In the genomic region with DNA sequence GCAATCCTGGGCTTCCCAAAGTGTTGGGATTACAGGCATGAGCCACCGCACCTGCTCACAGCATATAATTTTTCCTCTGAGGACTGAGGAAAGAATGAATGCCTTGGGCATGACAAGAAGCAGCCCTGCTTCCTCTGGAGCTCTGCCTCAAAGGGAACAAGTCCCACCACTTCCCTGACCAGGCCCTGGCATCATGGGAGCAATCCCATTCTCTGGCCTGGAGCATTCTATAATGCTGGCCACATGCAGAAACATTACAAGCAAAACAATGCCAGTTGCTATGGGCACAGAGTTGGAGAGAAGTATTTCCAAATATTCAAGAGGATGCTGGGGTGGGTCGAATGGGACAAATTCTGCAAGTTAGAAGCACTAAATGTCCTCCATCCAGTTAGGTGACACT, we compare ENCODE assay signal across 35 cellular contexts. TPM values are rescaled to one million over a fixed set of nuclear protein-coding genes. Genes with fewer than 3 reads are reported as not detected.
DNase-seq lines count a peak whose midpoint lies in the region; ATAC-seq lines count a peak whose summit lies in the region.
"Had no signal": no experiment of that assay in that cellular context is flagged by ENCODE, and none has a peak within 500 bp of the region (broad histone marks: within the 10 kb centered on the region; RNA-seq: fewer than 3 reads in every experiment).

No MANE protein-coding gene starts in this region.

- peaks cover 62% of the 10 kb centered on the region for H3K4me1 Mint-ChIP-seq in activated CD4-positive, alpha-beta T cell treated with anti-CD3 and anti-CD28 coated beads, Interleukin-2, amount 10 ng/mL, durations not matched to agents 7 days and 5 days
- peaks cover 26 to 86% (median 40%) of the 10 kb centered on the region in 4 donors for H3K4me1 Mint-ChIP-seq in CD4-positive, CD25-positive, alpha-beta regulatory T cell
- H3K4me1 Mint-ChIP-seq in activated T-helper 1 cell treated with anti-CD3 and anti-CD28 coated beads, Interleukin-12 subunit alpha, Interleukin-12 subunit beta, Interleukin-2, Interleukin-4 antibody, amounts not matched to agents 30 ng/mL and 10 ng/mL and 1 ng/mL, durations not matched to agents 14 hours and 24 hours and 36 hours (ENCODE audit: low read depth), result peaks cover 48% of the 10 kb centered on the region
- H3K4me1 Mint-ChIP-seq in naive thymus-derived CD8-positive, alpha-beta T cell, result peaks cover 19 to 85% (median 80%) of the 10 kb centered on the region in 4 donors
- H3K4me1 Mint-ChIP-seq: GM23338 had no signal

- DNase-seq in activated CD4-positive, alpha-beta T cell treated with anti-CD3 and anti-CD28 coated beads, Interleukin-2, amount 10 ng/mL, durations not matched to agents 7 days and 5 days, result no peak
- no peak for DNase-seq in activated CD4-positive, alpha-beta T cell treated with anti-CD3 and anti-CD28 coated beads, Interleukin-2, amount 50 U/mL, for 48 hours
- no peak for DNase-seq in CD4-positive, CD25-positive, alpha-beta regulatory T cell
- no peak for DNase-seq in activated T-helper 1 cell treated with anti-CD3 and anti-CD28 coated beads, Interleukin-12 subunit alpha, Interleukin-12 subunit beta, Interleukin-2, Interleukin-4 antibody, amounts not matched to agents 30 ng/mL and 10 ng/mL and 1 ng/mL, durations not matched to agents 14 hours and 24 hours and 36 hours (ENCODE audit: low spot score)
- DNase-seq in naive thymus-derived CD8-positive, alpha-beta T cell, result no peak
- no peak for DNase-seq in iPS-NIHi7 (ENCODE audit: extremely low spot score)
- DNase-seq: activated CD4-positive, CD25-positive, alpha-beta regulatory T cell; AML-193; amniotic stem cell; brain microvascular endothelial cell; Caco-2; colonic mucosa; endodermal cell; foreskin keratinocyte; heart left ventricle; left cardiac atrium; NCI-H1436; NCI-H345; NCI-H748 treated with DMSO at 0.1 percent for 48 hours; stimulated activated CD4-positive, alpha-beta T cell treated with anti-CD3 and anti-CD28 coated beads, Interleukin-15, amount 100 ng/mL, for 24 hours; stimulated activated naive CD4-positive, alpha-beta T cell treated with Interleukin-2 at 50 U/mL for 16 hours; T-helper 1 cell; tibial artery had no signal

- H3K4me1 ChIP-seq in CD4-positive, CD25-positive, alpha-beta regulatory T cell (ENCODE audit: control insufficient read depth, insufficient read depth, low read length, poor library complexity, severe bottlenecking), result peaks cover 23% of the 10 kb centered on the region
- H3K4me1 ChIP-seq: Caco-2, colonic mucosa, foreskin keratinocyte, prostate gland, SJSA1 had no signal

- no peak overlapping the region for H3K27ac ChIP-seq in CD4-positive, CD25-positive, alpha-beta regulatory T cell (ENCODE audit: insufficient read depth, low read length, poor library complexity, severe bottlenecking)
- H3K27ac ChIP-seq: brain microvascular endothelial cell, colonic mucosa, esophagus muscularis mucosa, foreskin keratinocyte, heart left ventricle, KMS-11, prostate gland, SJSA1, tibial artery had no signal

- H3K4me3 Mint-ChIP-seq in activated CD4-positive, alpha-beta T cell treated with anti-CD3 and anti-CD28 coated beads, Interleukin-2, amount 10 ng/mL, durations not matched to agents 7 days and 5 days, result no peak overlapping the region
- H3K4me3 Mint-ChIP-seq in CD4-positive, CD25-positive, alpha-beta regulatory T cell, result peak overlapping the region in 2 of 4 donors; percentile 33 to 53
- H3K4me3 Mint-ChIP-seq in activated T-helper 1 cell treated with anti-CD3 and anti-CD28 coated beads, Interleukin-12 subunit alpha, Interleukin-12 subunit beta, Interleukin-2, Interleukin-4 antibody, amounts not matched to agents 30 ng/mL and 10 ng/mL and 1 ng/mL, durations not matched to agents 14 hours and 24 hours and 36 hours, result no peak overlapping the region
- peak overlapping the region in 7 of 10 donors; percentile 34 to 75 (median 52) for H3K4me3 Mint-ChIP-seq in naive thymus-derived CD8-positive, alpha-beta T cell
- H3K4me3 Mint-ChIP-seq: endodermal cell, GM23338, HFFc6 had no signal

- no peak for ATAC-seq in CD4-positive, CD25-positive, alpha-beta regulatory T cell (ENCODE audit: low read depth in 2 of 2)
- no peak for ATAC-seq in naive thymus-derived CD8-positive, alpha-beta T cell
- ATAC-seq in HG02763 (IDR thresholded peaks at IDR 0.05; ENCODE audit: unreplicated experiment), result no peak
- no peak for ATAC-seq in HG03457 (IDR thresholded peaks at IDR 0.05; ENCODE audit: unreplicated experiment)
- ATAC-seq: foreskin keratinocyte, GM23338, heart left ventricle, left cardiac atrium, sciatic nerve had no signal

- no peaks in the 10 kb centered on the region for H3K27me3 Mint-ChIP-seq in activated CD4-positive, alpha-beta T cell treated with anti-CD3 and anti-CD28 coated beads, Interleukin-2, amount 10 ng/mL, durations not matched to agents 7 days and 5 days
- H3K27me3 Mint-ChIP-seq in CD4-positive, CD25-positive, alpha-beta regulatory T cell, result no peaks in the 10 kb centered on the region
- no peaks in the 10 kb centered on the region for H3K27me3 Mint-ChIP-seq in activated T-helper 1 cell treated with anti-CD3 and anti-CD28 coated beads, Interleukin-12 subunit alpha, Interleukin-12 subunit beta, Interleukin-2, Interleukin-4 antibody, amounts not matched to agents 30 ng/mL and 10 ng/mL and 1 ng/mL, durations not matched to agents 14 hours and 24 hours and 36 hours (ENCODE audit: insufficient read depth)
- H3K27me3 Mint-ChIP-seq in naive thymus-derived CD8-positive, alpha-beta T cell, result no peaks in the 10 kb centered on the region

- POLR2A ChIA-PET in activated CD4-positive, alpha-beta T cell treated with anti-CD3 and anti-CD28 coated beads, Interleukin-2, amount 10 ng/mL, durations not matched to agents 7 days and 5 days (lab: Charles Lee), result no interaction called here
- POLR2A ChIA-PET in naive thymus-derived CD8-positive, alpha-beta T cell (lab: Charles Lee), result interaction anchor here (0.6 to 1.6 kb wide), 5 partner anchors 10 to 279 kb away, joined by 3 to 8 read pairs (median 4); no protein-coding TSS in a partner anchor

- H3K4me3 ChIP-seq in CD4-positive, CD25-positive, alpha-beta regulatory T cell (ENCODE audit: low read depth, low read length), result no peak overlapping the region
- H3K4me3 ChIP-seq: colonic mucosa, esophagus muscularis mucosa, GM23338, heart left ventricle, prostate gland, SJSA1, tibial artery had no signal

- H3K9me3 ChIP-seq in CD4-positive, CD25-positive, alpha-beta regulatory T cell (ENCODE audit: control insufficient read depth in 2 of 2, low read length in 2 of 2), result no peaks in the 10 kb centered on the region
- H3K9me3 ChIP-seq: Caco-2, colonic mucosa, esophagus muscularis mucosa, heart left ventricle, prostate gland, SJSA1, tibial artery had no signal

- peaks cover 84% of the 10 kb centered on the region for H3K36me3 ChIP-seq in CD4-positive, CD25-positive, alpha-beta regulatory T cell (ENCODE audit: control insufficient read depth, insufficient read depth, low read length)
- H3K36me3 ChIP-seq: brain microvascular endothelial cell, colonic mucosa, SJSA1 had no signal

- peaks cover 88% of the 10 kb centered on the region for H3K36me3 Mint-ChIP-seq in activated CD4-positive, alpha-beta T cell treated with anti-CD3 and anti-CD28 coated beads, Interleukin-2, amount 10 ng/mL, durations not matched to agents 7 days and 5 days (ENCODE audit: low read depth)
- peaks cover 67% of the 10 kb centered on the region for H3K36me3 Mint-ChIP-seq in CD4-positive, CD25-positive, alpha-beta regulatory T cell
- peaks cover 56% of the 10 kb centered on the region for H3K36me3 Mint-ChIP-seq in activated T-helper 1 cell treated with anti-CD3 and anti-CD28 coated beads, Interleukin-12 subunit alpha, Interleukin-12 subunit beta, Interleukin-2, Interleukin-4 antibody, amounts not matched to agents 30 ng/mL and 10 ng/mL and 1 ng/mL, durations not matched to agents 14 hours and 24 hours and 36 hours (ENCODE audit: low read depth)
- H3K36me3 Mint-ChIP-seq in naive thymus-derived CD8-positive, alpha-beta T cell, result peaks cover 12 to 96% (median 46%) of the 10 kb centered on the region in 3 donors

- peaks cover 7% of the 10 kb centered on the region for H3K9me3 Mint-ChIP-seq in activated CD4-positive, alpha-beta T cell treated with anti-CD3 and anti-CD28 coated beads, Interleukin-2, amount 10 ng/mL, durations not matched to agents 7 days and 5 days
- H3K9me3 Mint-ChIP-seq in CD4-positive, CD25-positive, alpha-beta regulatory T cell, result peaks cover 0 to 1% (median 0%) of the 10 kb centered on the region in 7 donors
- no peaks in the 10 kb centered on the region for H3K9me3 Mint-ChIP-seq in activated T-helper 1 cell treated with anti-CD3 and anti-CD28 coated beads, Interleukin-12 subunit alpha, Interleukin-12 subunit beta, Interleukin-2, Interleukin-4 antibody, amounts not matched to agents 30 ng/mL and 10 ng/mL and 1 ng/mL, durations not matched to agents 14 hours and 24 hours and 36 hours
- H3K9me3 Mint-ChIP-seq in naive thymus-derived CD8-positive, alpha-beta T cell, result no peaks in the 10 kb centered on the region
- H3K9me3 Mint-ChIP-seq: activated T-helper 2 cell treated with anti-CD3 and anti-CD28 coated beads, Interferon-gamma antibody, Interleukin-2, Interleukin-4, amounts not matched to agents 10 μg/mL and 5 μg/mL and 100 μg/mL, durations not matched to agents 14 hours and 24 hours and 36 hours; endodermal cell; GM23338; HFFc6 had no signal

- peak overlapping the region; percentile 62 for H3K27ac Mint-ChIP-seq in activated CD4-positive, alpha-beta T cell treated with anti-CD3 and anti-CD28 coated beads, Interleukin-2, amount 10 ng/mL, durations not matched to agents 7 days and 5 days
- H3K27ac Mint-ChIP-seq in CD4-positive, CD25-positive, alpha-beta regulatory T cell, result peak overlapping the region in 2 of 3 donors; percentile 70 to 86
- peak overlapping the region; percentile 4 for H3K27ac Mint-ChIP-seq in activated T-helper 1 cell treated with anti-CD3 and anti-CD28 coated beads, Interleukin-12 subunit alpha, Interleukin-12 subunit beta, Interleukin-2, Interleukin-4 antibody, amounts not matched to agents 30 ng/mL and 10 ng/mL and 1 ng/mL, durations not matched to agents 14 hours and 24 hours and 36 hours
- H3K27ac Mint-ChIP-seq in naive thymus-derived CD8-positive, alpha-beta T cell, result peak overlapping the region; percentile 60 to 94 (median 86)
- H3K27ac Mint-ChIP-seq: activated T-helper 2 cell treated with anti-CD3 and anti-CD28 coated beads, Interferon-gamma antibody, Interleukin-2, Interleukin-4, amounts not matched to agents 10 μg/mL and 5 μg/mL and 100 μg/mL, durations not matched to agents 14 hours and 24 hours and 36 hours; endodermal cell; GM23338; HFFc6 had no signal

- no peaks in the 10 kb centered on the region for H3K27me3 ChIP-seq in CD4-positive, CD25-positive, alpha-beta regulatory T cell (ENCODE audit: control insufficient read depth, insufficient read depth, low read length)
- H3K27me3 ChIP-seq: brain microvascular endothelial cell, colonic mucosa, esophagus muscularis mucosa, heart left ventricle, SJSA1, tibial artery had no signal

- intact Hi-C loops in activated T-helper 1 cell treated with anti-CD3 and anti-CD28 coated beads, Interleukin-12 subunit alpha, Interleukin-12 subunit beta, Interleukin-2, Interleukin-4 antibody, amounts not matched to agents 30 ng/mL and 10 ng/mL and 1 ng/mL, durations not matched to agents 14 hours and 24 hours and 36 hours (cut with micrococcal nuclease), result no loop called here

- CTCF ChIA-PET in activated CD4-positive, alpha-beta T cell treated with anti-CD3 and anti-CD28 coated beads, Interleukin-2, amount 10 ng/mL, durations not matched to agents 7 days and 5 days (lab: Charles Lee), result no interaction called here

RNA-seq across cellular contexts. Expression of a gene that starts 41.5 kb away (rescaled TPM):
- total RNA-seq in activated CD4-positive, alpha-beta T cell treated with anti-CD3 and anti-CD28 coated beads, Interleukin-2, amount 10 ng/mL, durations not matched to agents 7 days and 5 days, result 1 to 10 TPM; 1.8 to 2.3 TPM
- total RNA-seq in CD4-positive, CD25-positive, alpha-beta regulatory T cell, result 1.8 TPM
- under 1 TPM in 2 of 4 donors, not detected in 2; 0.27 to 0.29 TPM for polyA plus RNA-seq in CD4-positive, CD25-positive, alpha-beta regulatory T cell
- not detected in 2 replicates for total RNA-seq in activated T-helper 1 cell treated with anti-CD3 and anti-CD28 coated beads, Interleukin-12 subunit alpha, Interleukin-12 subunit beta, Interleukin-2, Interleukin-4 antibody, amounts not matched to agents 30 ng/mL and 10 ng/mL and 1 ng/mL, durations not matched to agents 14 hours and 24 hours and 36 hours
- total RNA-seq in naive thymus-derived CD8-positive, alpha-beta T cell, result 1 to 10 TPM; 4.5 to 7.1 TPM
- polyA plus RNA-seq in naive thymus-derived CD8-positive, alpha-beta T cell, result under 1 TPM in 2 of 3 donors, not detected in 1; 0.26 to 0.27 TPM
- total RNA-seq: A172; activated T-helper 2 cell treated with anti-CD3 and anti-CD28 coated beads, Interferon-gamma antibody, Interleukin-2, Interleukin-4, amounts not matched to agents 10 μg/mL and 5 μg/mL and 100 μg/mL, durations not matched to agents 14 hours and 24 hours and 36 hours; Caco-2; colonic mucosa; endodermal cell; esophagus muscularis mucosa; foreskin keratinocyte; GM23338; heart left ventricle; HFFc6; left cardiac atrium; lung microvascular endothelial cell; prostate gland; sciatic nerve; SJSA1 had no signal
- polyA plus RNA-seq: foreskin keratinocyte, GM23338, heart left ventricle had no signal

Comparison
In these comparisons a context has a peak if more than half of its experiments do, and no peak if none do; other contexts are left out.
1. H3K27ac Mint-ChIP-seq: peak in every context shown above with its lines; median percentile 86 in naive thymus-derived CD8-positive, alpha-beta T cell; 78 in CD4-positive, CD25-positive, alpha-beta regulatory T cell; 62 in activated CD4-positive, alpha-beta T cell treated with anti-CD3 and anti-CD28 coated beads, Interleukin-2, amount 10 ng/mL, durations not matched to agents 7 days and 5 days; 4 in activated T-helper 1 cell treated with anti-CD3 and anti-CD28 coated beads, Interleukin-12 subunit alpha, Interleukin-12 subunit beta, Interleukin-2, Interleukin-4 antibody, amounts not matched to agents 30 ng/mL and 10 ng/mL and 1 ng/mL, durations not matched to agents 14 hours and 24 hours and 36 hours.
2. H3K4me3 Mint-ChIP-seq: peak in naive thymus-derived CD8-positive, alpha-beta T cell (7 of 10); none in activated CD4-positive, alpha-beta T cell treated with anti-CD3 and anti-CD28 coated beads, Interleukin-2, amount 10 ng/mL, durations not matched to agents 7 days and 5 days (single experiment) and activated T-helper 1 cell treated with anti-CD3 and anti-CD28 coated beads, Interleukin-12 subunit alpha, Interleukin-12 subunit beta, Interleukin-2, Interleukin-4 antibody, amounts not matched to agents 30 ng/mL and 10 ng/mL and 1 ng/mL, durations not matched to agents 14 hours and 24 hours and 36 hours (single experiment).